27 cellular contexts compared by ENCODE assay signal in the genomic region with DNA sequence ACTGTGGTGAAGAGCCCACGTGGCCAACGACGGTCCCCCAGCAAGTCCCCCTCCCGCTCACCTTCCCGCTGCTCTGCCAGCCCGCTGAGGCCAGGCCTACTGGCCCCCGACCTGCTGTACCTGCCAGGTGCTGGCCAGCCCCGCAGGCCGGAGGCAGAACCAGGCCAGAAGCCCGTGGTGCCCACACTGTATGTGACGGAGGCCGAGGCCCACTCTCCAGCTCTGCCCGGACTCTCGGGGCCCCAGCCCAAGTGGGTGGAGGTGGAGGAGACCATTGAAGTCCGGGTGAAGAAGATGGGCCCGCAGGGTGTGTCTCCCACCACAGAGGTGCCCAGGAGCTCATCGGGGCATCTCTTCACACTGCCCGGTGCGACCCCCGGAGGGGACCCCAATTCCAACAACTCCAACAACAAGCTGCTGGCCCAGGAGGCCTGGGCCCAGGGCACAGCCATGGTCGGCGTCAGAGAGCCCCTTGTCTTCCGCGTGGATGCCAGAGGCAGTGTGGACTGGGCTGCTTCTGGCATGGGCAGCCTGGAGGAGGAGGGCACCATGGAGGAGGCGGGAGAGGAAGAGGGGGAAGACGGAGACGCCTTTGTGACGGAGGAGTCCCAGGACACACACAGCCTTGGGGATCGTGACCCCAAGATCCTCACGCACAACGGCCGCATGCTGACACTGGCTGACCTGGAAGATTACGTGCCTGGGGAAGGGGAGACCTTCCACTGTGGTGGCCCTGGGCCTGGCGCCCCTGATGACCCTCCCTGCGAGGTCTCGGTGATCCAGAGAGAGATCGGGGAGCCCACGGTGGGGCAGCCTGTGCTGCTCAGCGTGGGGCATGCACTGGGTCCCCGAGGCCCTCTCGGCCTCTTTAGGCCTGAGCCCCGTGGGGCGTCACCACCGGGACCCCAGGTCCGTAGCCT. TPM values are rescaled to one million over a fixed set of nuclear protein-coding genes. Genes with fewer than 3 reads are reported as not detected.
"Had no signal": no experiment of that assay in that cellular context is flagged by ENCODE, and none has a peak within 500 bp of the region (broad histone marks: within the 10 kb centered on the region; RNA-seq: fewer than 3 reads in every experiment).

No MANE protein-coding gene starts in this region.

- H3K9me3 Mint-ChIP-seq: activated naive CD4-positive, alpha-beta T cell treated with anti-CD3 and anti-CD28 coated beads, Interleukin-2, amount 10 ng/mL, durations not matched to agents 7 days and 5 days; activated naive CD8-positive, alpha-beta T cell treated with anti-CD3 and anti-CD28 coated beads, Interleukin-2, amount 10 ng/mL, durations not matched to agents 7 days and 5 days; immature natural killer cell; nephron had no signal

- H3K27ac Mint-ChIP-seq: activated CD4-positive, alpha-beta T cell treated with anti-CD3 and anti-CD28 coated beads for 36 hours; activated naive CD4-positive, alpha-beta T cell treated with anti-CD3 and anti-CD28 coated beads, Interleukin-2, amount 10 ng/mL, durations not matched to agents 7 days and 5 days; activated naive CD8-positive, alpha-beta T cell treated with anti-CD3 and anti-CD28 coated beads, Interleukin-2, amount 10 ng/mL, durations not matched to agents 7 days and 5 days; nephron had no signal

- H3K4me1 ChIP-seq: colonic mucosa, esophagus squamous epithelium, prostate gland had no signal

- H3K27ac ChIP-seq: colonic mucosa, epithelial cell of prostate, esophagus squamous epithelium, neutrophil, prostate gland, thoracic aorta had no signal

- H3K27me3 ChIP-seq: colonic mucosa, esophagus squamous epithelium, neutrophil had no signal

- H3K36me3 Mint-ChIP-seq: activated naive CD4-positive, alpha-beta T cell treated with anti-CD3 and anti-CD28 coated beads, Interleukin-2, amount 10 ng/mL, durations not matched to agents 7 days and 5 days; activated naive CD8-positive, alpha-beta T cell treated with anti-CD3 and anti-CD28 coated beads, Interleukin-2, amount 10 ng/mL, durations not matched to agents 7 days and 5 days; immature natural killer cell had no signal

- ATAC-seq: activated CD4-positive, alpha-beta T cell treated with anti-CD3 and anti-CD28 coated beads for 36 hours; mucosa of descending colon; stimulated activated naive CD8-positive, alpha-beta T cell treated with anti-CD3 and anti-CD28 coated beads, Interleukin-15, Interleukin-2, amounts not matched to agents 100 U/mL and 50 U/mL, for 24 hours had no signal

- H3K36me3 ChIP-seq: colonic mucosa, neutrophil, prostate gland, thoracic aorta had no signal

- H3K27me3 Mint-ChIP-seq: activated CD4-positive, alpha-beta T cell treated with anti-CD3 and anti-CD28 coated beads for 36 hours; activated naive CD4-positive, alpha-beta T cell treated with anti-CD3 and anti-CD28 coated beads, Interleukin-2, amount 10 ng/mL, durations not matched to agents 7 days and 5 days; activated naive CD8-positive, alpha-beta T cell treated with anti-CD3 and anti-CD28 coated beads, Interleukin-2, amount 10 ng/mL, durations not matched to agents 7 days and 5 days had no signal

- H3K4me3 Mint-ChIP-seq: activated CD4-positive, alpha-beta T cell treated with anti-CD3 and anti-CD28 coated beads for 36 hours; activated naive CD4-positive, alpha-beta T cell treated with anti-CD3 and anti-CD28 coated beads, Interleukin-2, amount 10 ng/mL, durations not matched to agents 7 days and 5 days; activated naive CD8-positive, alpha-beta T cell treated with anti-CD3 and anti-CD28 coated beads, Interleukin-2, amount 10 ng/mL, durations not matched to agents 7 days and 5 days; immature natural killer cell; nephron had no signal

- H3K4me1 Mint-ChIP-seq: activated CD4-positive, alpha-beta T cell treated with anti-CD3 and anti-CD28 coated beads for 36 hours; activated naive CD4-positive, alpha-beta T cell treated with anti-CD3 and anti-CD28 coated beads, Interleukin-2, amount 10 ng/mL, durations not matched to agents 7 days and 5 days; nephron had no signal

- DNase-seq: activated CD4-positive, alpha-beta T cell treated with anti-CD3 and anti-CD28 coated beads for 36 hours; activated CD4-positive, CD25-positive, alpha-beta regulatory T cell; activated gamma-delta T cell; activated naive CD4-positive, alpha-beta T cell treated with anti-CD3 and anti-CD28 coated beads, Interleukin-2, amount 10 ng/mL, durations not matched to agents 7 days and 5 days; activated naive CD8-positive, alpha-beta T cell treated with anti-CD3 and anti-CD28 coated beads, Interleukin-2, amount 10 ng/mL, durations not matched to agents 7 days and 5 days; activated T-cell treated with anti-CD3 and anti-CD28 coated beads for 4 hours; amniotic stem cell; cerebellar nuclear complex; colonic mucosa; effector CD8-positive, alpha-beta T cell; esophagus squamous epithelium; glutamatergic neuron; hippocampal formation; immature natural killer cell; stimulated activated naive CD8-positive, alpha-beta T cell treated with anti-CD3 and anti-CD28 coated beads, Interleukin-15, Interleukin-2, amounts not matched to agents 100 U/mL and 50 U/mL, for 24 hours; trophoblast cell had no signal

- H3K9me3 ChIP-seq: colonic mucosa, esophagus squamous epithelium, mucosa of descending colon, neutrophil, prostate gland, thoracic aorta had no signal

- H3K4me3 ChIP-seq: colonic mucosa, esophagus squamous epithelium, lung, mucosa of descending colon, prostate gland, thoracic aorta had no signal

RNA-seq across cellular contexts. Expression of a gene that starts 56.8 kb away (rescaled TPM):
- total RNA-seq: dermis microvascular lymphatic vessel endothelial cell, left lobe of liver, mesenteric fat pad, myocyte had no signal
